1 cellular context compared by ENCODE assay signal in genomic region chr4:110171981-110172380, GRCh38.
TF ChIP-seq lines count a peak whose summit lies in the region.

No MANE protein-coding gene starts in this region.

TF ChIP-seq in HepG2, 621 proteins besides CTCF, POLR2A, EP300 and RAD21 (continued from another document):
- TF ChIP-seq U2AF2 (IDR thresholded peaks at IDR 0.05; ENCODE audit: low read depth, low read length) (no peak), FOXA3 (CRISPR knock-in tag; IDR thresholded peaks at IDR 0.05) (no peak), SP5 (CRISPR knock-in tag; IDR thresholded peaks at IDR 0.05; ENCODE audit: borderline replicate concordance, low read depth) (no peak), ZNF598 (CRISPR knock-in tag; IDR thresholded peaks at IDR 0.05; ENCODE audit: borderline replicate concordance) (no peak), NR2F6 (IDR thresholded peaks at IDR 0.05) (no peak), NR2F6 (CRISPR knock-in tag; IDR thresholded peaks at IDR 0.05) (no peak), ZNF784 (CRISPR knock-in tag; IDR thresholded peaks at IDR 0.05; ENCODE audit: borderline replicate concordance) (no peak), ZEB1 (IDR thresholded peaks at IDR 0.05; ENCODE audit: insufficient replicate concordance, low read depth) (no peak), ARNT (IDR thresholded peaks at IDR 0.05) (no peak), TBX3 (IDR thresholded peaks at IDR 0.05; ENCODE audit: borderline replicate concordance) (no peak)
